In genomic region chrX:150219374-150220185, GRCh38 we compare ENCODE assay signal across 14 cellular contexts.
DNase-seq lines count a peak whose midpoint lies in the region; ATAC-seq, FAIRE-seq and TF ChIP-seq lines count a peak whose summit lies in the region.
"Had no signal": no experiment of that assay in that cellular context is flagged by ENCODE, and none has a peak within 500 bp of the region (broad histone marks: within the 10 kb centered on the region; RNA-seq: fewer than 3 reads in every experiment).

No MANE protein-coding gene starts in this region.

- H3K27me3 ChIP-seq in Panc1 (ENCODE audit: control insufficient read depth, insufficient read depth, low read length): no peaks in the 10 kb centered on the region; the same call in 1 of the 2 replicates
- peaks cover 37% of the 10 kb centered on the region for H3K27me3 ChIP-seq in iPS-15b (ENCODE audit: control insufficient read depth, insufficient read depth, low read length)
- H3K27me3 ChIP-seq: adrenal gland, BE2C, neutrophil had no signal

- peak; percentile 5 for FAIRE-seq in GM12892 (lab: Jason Lieb, UNC)
- FAIRE-seq: HepG2 had no signal

- DNase-seq in A172 (ENCODE audit: low spot score) (peak; percentile 84), GM12892 (ENCODE audit: insufficient read length) (no peak), Panc1 (ENCODE audit: low read depth, low spot score) (peak; percentile 70), SHP77 (lab: John Stamatoyannopoulos, UW) (no peak), T-helper 1 cell (no peak)
- DNase-seq in stimulated activated CD4-positive, alpha-beta T cell treated with anti-CD3 and anti-CD28 coated beads, Interleukin-4, amount 100 ng/mL, for 4 hours: no peak
- DNase-seq: activated CD8-positive, alpha-beta memory T cell treated with anti-CD3 and anti-CD28 coated beads for 24 hours; adrenal gland; BE2C; NCI-H2171 treated with DMSO at 0.1 percent for 48 hours had no signal

- CTCF ChIA-PET in Panc1 (lab: Charles Lee): no interaction called here

- no peak for TF ChIP-seq POLR2A in GM12892 (IDR thresholded peaks at IDR 0.05; ENCODE audit: low read depth, low read length)

- POLR2A ChIA-PET in Panc1 (lab: Charles Lee): interaction anchor here (0.7 kb wide), 1 partner anchor 181 kb away, joined by 3 read pairs; no protein-coding TSS in a partner anchor

- H3K9ac ChIP-seq in iPS-15b (ENCODE audit: low read depth, low read length): no peak overlapping the region

- no peaks in the 10 kb centered on the region for H3K9me3 ChIP-seq in Panc1 (ENCODE audit: control insufficient read depth, insufficient read depth, low read depth, low read length)
- no peaks in the 10 kb centered on the region for H3K9me3 ChIP-seq in iPS-15b (ENCODE audit: control insufficient read depth, insufficient read depth, low read length)
- H3K9me3 ChIP-seq: adrenal gland, BE2C, neutrophil had no signal

- H3K4me3 ChIP-seq in Panc1 (ENCODE audit: low read depth in 2 of 2, low read length in 2 of 2) (no peak overlapping the region), iPS-15b (ENCODE audit: low read depth, low read length) (peak overlapping the region; percentile 16)
- H3K4me3 ChIP-seq: adrenal gland had no signal

- no peak overlapping the region for H3K27ac ChIP-seq in Panc1 (ENCODE audit: low read length)
- H3K27ac ChIP-seq: adrenal gland, neutrophil had no signal

- H3K36me3 ChIP-seq in Panc1 (ENCODE audit: control insufficient read depth, insufficient read depth, low read length) (no peaks in the 10 kb centered on the region), iPS-15b (ENCODE audit: control insufficient read depth, insufficient read depth, low read length) (no peaks in the 10 kb centered on the region)
- H3K36me3 ChIP-seq: adrenal gland, BE2C, neutrophil had no signal

- no peak for TF ChIP-seq CTCF in Panc1 (IDR thresholded peaks at IDR 0.05)

- H3K4me1 ChIP-seq in Panc1 (ENCODE audit: control insufficient read depth, insufficient read depth, low read length) (peaks cover 7% of the 10 kb centered on the region; the same call in 1 of the 2 replicates), iPS-15b (ENCODE audit: control insufficient read depth, insufficient read depth, low read length) (peaks cover 11% of the 10 kb centered on the region)
- H3K4me1 ChIP-seq: adrenal gland, BE2C had no signal

- no TSS peak for BruUV-seq in Panc1 (replicated peaks; lab: Mats Ljungman, UMichigan)

- in situ Hi-C loops in Panc1 (cut with HindIII; ENCODE audit: low pct_unique_long_range_greater_than_20kb, low sequenced_read_pairs): no loop called here

- intact Hi-C loops in Panc1 (cut with micrococcal nuclease; ENCODE audit: unreplicated experiment): no loop called here

- ATAC-seq in Panc1 (peak; percentile 94), GM18861 (IDR thresholded peaks at IDR 0.05; ENCODE audit: unreplicated experiment) (no peak)
- ATAC-seq: HepG2 had no signal

Comparison
In these comparisons a context has a peak if more than half of its experiments do, and no peak if none do; other contexts are left out.
1. DNase-seq: peak in A172 (single experiment) and Panc1 (single experiment); none in GM12892 (single experiment), SHP77 (0 of 2), T-helper 1 cell (0 of 5) and stimulated activated CD4-positive, alpha-beta T cell treated with anti-CD3 and anti-CD28 coated beads, Interleukin-4, amount 100 ng/mL, for 4 hours (0 of 2).